27 cellular contexts compared by ENCODE assay signal in the genomic region with DNA sequence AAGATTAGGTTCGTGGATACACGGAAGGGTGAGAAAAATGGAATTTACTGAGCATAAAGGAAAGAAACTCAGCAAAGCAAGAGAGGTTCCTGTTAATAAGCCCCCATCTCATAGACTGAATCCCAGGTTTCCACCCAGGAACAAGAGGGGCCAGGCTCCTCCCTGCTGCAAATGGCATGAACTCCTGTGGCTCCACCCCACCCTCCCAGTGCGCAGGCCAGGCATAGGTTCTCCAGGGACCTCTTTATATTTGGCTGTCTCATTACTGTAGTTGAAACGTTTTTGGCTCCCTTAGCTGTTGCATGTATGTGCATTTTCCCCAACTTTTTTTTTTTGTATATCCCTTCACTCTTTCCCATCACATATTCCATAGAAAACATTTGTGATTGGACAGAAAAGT.
"Had no signal": no experiment of that assay in that cellular context is flagged by ENCODE, and none has a peak within 500 bp of the region (broad histone marks: within the 10 kb centered on the region; RNA-seq: fewer than 3 reads in every experiment).

No MANE protein-coding gene starts in this region.

- H3K36me3 ChIP-seq: stomach, suprapubic skin, thoracic aorta, thyroid gland, tibial artery, tibial nerve, transverse colon, upper lobe of left lung, upper lobe of right lung, uterus, vagina had no signal

- H3K27ac Mint-ChIP-seq: stimulated activated effector memory CD8-positive, alpha-beta T cell treated with anti-CD3 and anti-CD28 coated beads, Interleukin-12 subunit alpha, Interleukin-12 subunit beta, amount 100 ng/mL, for 72 hours; stimulated activated memory B cell treated with anti-CD40 and anti-IgM and Interleukin-4, amounts not matched to agents 10 μg/mL and 1 μg/mL and 100 μg/mL, for 72 hours; stimulated activated naive B cell treated with anti-CD40 and anti-IgM and Interleukin-4, amounts not matched to agents 10 μg/mL and 1 μg/mL and 100 μg/mL, for 72 hours; stimulated activated naive CD8-positive, alpha-beta T cell treated with anti-CD3 and anti-CD28 coated beads, Interleukin-15, amount 100 ng/mL, for 72 hours; stimulated activated naive CD8-positive, alpha-beta T cell treated with anti-CD3 and anti-CD28 coated beads, Interleukin-15, Interleukin-2, amounts not matched to agents 100 ng/mL and 50 ng/mL, for 24 hours; type B pancreatic cell had no signal

- H3K9me3 ChIP-seq: stomach, suprapubic skin, testis, thoracic aorta, thyroid gland, tibial artery, tibial nerve, transverse colon, upper lobe of left lung, upper lobe of right lung, uterus, vagina had no signal

- H3K36me3 Mint-ChIP-seq: stimulated activated effector memory CD8-positive, alpha-beta T cell treated with anti-CD3 and anti-CD28 coated beads, Interleukin-12 subunit alpha, Interleukin-12 subunit beta, amount 100 ng/mL, for 72 hours; stimulated activated memory B cell treated with anti-CD40 and anti-IgM and Interleukin-4, amounts not matched to agents 10 μg/mL and 1 μg/mL and 100 μg/mL, for 72 hours; stimulated activated naive B cell treated with anti-CD40 and anti-IgM and Interleukin-4, amounts not matched to agents 10 μg/mL and 1 μg/mL and 100 μg/mL, for 72 hours; type B pancreatic cell had no signal

- H3K4me3 Mint-ChIP-seq: stimulated activated effector memory CD8-positive, alpha-beta T cell treated with anti-CD3 and anti-CD28 coated beads, Interleukin-12 subunit alpha, Interleukin-12 subunit beta, amount 100 ng/mL, for 72 hours; stimulated activated memory B cell treated with anti-CD40 and anti-IgM and Interleukin-4, amounts not matched to agents 10 μg/mL and 1 μg/mL and 100 μg/mL, for 72 hours; stimulated activated naive B cell treated with anti-CD40 and anti-IgM and Interleukin-4, amounts not matched to agents 10 μg/mL and 1 μg/mL and 100 μg/mL, for 72 hours; stimulated activated naive CD8-positive, alpha-beta T cell treated with anti-CD3 and anti-CD28 coated beads, Interleukin-15, amount 100 ng/mL, for 72 hours; stimulated activated naive CD8-positive, alpha-beta T cell treated with anti-CD3 and anti-CD28 coated beads, Interleukin-15, Interleukin-2, amounts not matched to agents 100 ng/mL and 50 ng/mL, for 24 hours; type B pancreatic cell had no signal

- H3K4me3 ChIP-seq: stomach, suprapubic skin, testis, thoracic aorta, thyroid gland, tibial artery, tibial nerve, transverse colon, upper lobe of left lung, upper lobe of right lung, uterus, vagina had no signal

- H3K9me3 Mint-ChIP-seq: stimulated activated effector memory CD8-positive, alpha-beta T cell treated with anti-CD3 and anti-CD28 coated beads, Interleukin-12 subunit alpha, Interleukin-12 subunit beta, amount 100 ng/mL, for 72 hours; stimulated activated memory B cell treated with anti-CD40 and anti-IgM and Interleukin-4, amounts not matched to agents 10 μg/mL and 1 μg/mL and 100 μg/mL, for 72 hours; stimulated activated naive CD8-positive, alpha-beta T cell treated with anti-CD3 and anti-CD28 coated beads, Interleukin-15, Interleukin-2, amounts not matched to agents 100 ng/mL and 50 ng/mL, for 24 hours; type B pancreatic cell had no signal

- H3K27ac ChIP-seq: stomach, suprapubic skin, testis, thoracic aorta, thyroid gland, tibial artery, tibial nerve, transverse colon, upper lobe of left lung, upper lobe of right lung, uterus, vagina had no signal

- H3K4me1 ChIP-seq: stomach, suprapubic skin, testis, thyroid gland, tibial artery, tibial nerve, transverse colon, upper lobe of left lung, upper lobe of right lung, uterus, vagina had no signal

- H3K27me3 ChIP-seq: stomach, suprapubic skin, testis, thyroid gland, tibial nerve, transverse colon, upper lobe of left lung, upper lobe of right lung, uterus, vagina had no signal

- H3K4me1 Mint-ChIP-seq: stimulated activated effector memory CD8-positive, alpha-beta T cell treated with anti-CD3 and anti-CD28 coated beads, Interleukin-12 subunit alpha, Interleukin-12 subunit beta, amount 100 ng/mL, for 72 hours; stimulated activated memory B cell treated with anti-CD40 and anti-IgM and Interleukin-4, amounts not matched to agents 10 μg/mL and 1 μg/mL and 100 μg/mL, for 72 hours; stimulated activated naive B cell treated with anti-CD40 and anti-IgM and Interleukin-4, amounts not matched to agents 10 μg/mL and 1 μg/mL and 100 μg/mL, for 72 hours; stimulated activated naive CD8-positive, alpha-beta T cell treated with anti-CD3 and anti-CD28 coated beads, Interleukin-15, amount 100 ng/mL, for 72 hours had no signal

- H3K27me3 Mint-ChIP-seq: stimulated activated memory B cell treated with anti-CD40 and anti-IgM and Interleukin-4, amounts not matched to agents 10 μg/mL and 1 μg/mL and 100 μg/mL, for 72 hours had no signal

- ATAC-seq: stimulated activated effector memory CD8-positive, alpha-beta T cell treated with anti-CD3 and anti-CD28 coated beads, Interleukin-12 subunit alpha, Interleukin-12 subunit beta, amount 100 ng/mL, for 72 hours; stimulated activated memory B cell treated with anti-CD40 and anti-IgM and Interleukin-4, amounts not matched to agents 10 μg/mL and 1 μg/mL and 100 μg/mL, for 72 hours; stimulated activated naive B cell treated with anti-CD40 and anti-IgM and Interleukin-4, amounts not matched to agents 10 μg/mL and 1 μg/mL and 100 μg/mL, for 72 hours; stimulated activated naive CD8-positive, alpha-beta T cell treated with anti-CD3 and anti-CD28 coated beads, Interleukin-15, amount 100 ng/mL, for 72 hours; stimulated activated naive CD8-positive, alpha-beta T cell treated with anti-CD3 and anti-CD28 coated beads, Interleukin-15, Interleukin-2, amounts not matched to agents 100 U/mL and 50 U/mL, for 24 hours; upper lobe of right lung had no signal

- DNase-seq: stimulated activated CD4-positive, alpha-beta T cell treated with anti-CD3 and anti-CD28 coated beads, Interleukin-2, amount 100 ng/mL, for 48 hours; stimulated activated CD4-positive, alpha-beta T cell treated with anti-CD3 and anti-CD28 coated beads, Interleukin-4, amount 100 ng/mL, for 1 hour; stimulated activated CD4-positive, alpha-beta T cell treated with anti-CD3 and anti-CD28 coated beads, Interleukin-4, amount 100 ng/mL, for 24 hours; stimulated activated CD4-positive, alpha-beta T cell treated with anti-CD3 and anti-CD28 coated beads, Interleukin-4, amount 100 ng/mL, for 4 hours; stimulated activated CD8-positive, alpha-beta memory T cell treated with anti-CD3 and anti-CD28 coated beads, Interleukin-4, amount 100 ng/mL, for 48 hours; stimulated activated naive B cell treated with anti-CD40 and anti-IgM and Interleukin-4, amounts not matched to agents 10 μg/mL and 1 μg/mL and 100 μg/mL, for 72 hours; stimulated activated naive CD4-positive, alpha-beta T cell; stimulated activated naive CD4-positive, alpha-beta T cell treated with Interleukin-2 at 50 U/mL for 16 hours; stimulated activated naive CD8-positive, alpha-beta T cell treated with anti-CD3 and anti-CD28 coated beads, Interleukin-15, amount 100 ng/mL, for 72 hours; stimulated activated naive CD8-positive, alpha-beta T cell treated with anti-CD3 and anti-CD28 coated beads, Interleukin-15, Interleukin-2, amounts not matched to agents 100 U/mL and 50 U/mL, for 24 hours; stomach; substantia nigra; testis; thyroid gland; tibial artery; transverse colon; upper lobe of left lung; upper lobe of right lung; uterus had no signal
